Comparison of ENCODE assay signal across 10 cellular contexts in genomic region chr2:64212346-64212745, GRCh38.
DNase-seq lines count a peak whose midpoint lies in the region; ATAC-seq and TF ChIP-seq lines count a peak whose summit lies in the region.
"Had no signal": no experiment of that assay in that cellular context is flagged by ENCODE, and none has a peak within 500 bp of the region (broad histone marks: within the 10 kb centered on the region; RNA-seq: fewer than 3 reads in every experiment).

No MANE protein-coding gene starts in this region.

- H4K91ac ChIP-seq in H9 (ENCODE audit: insufficient read length, low read depth, low read length): no peak overlapping the region

- CTCF ChIA-PET in activated CD4-positive, alpha-beta memory T cell treated with anti-CD3 and anti-CD28 coated beads, Interleukin-2, amount 10 ng/mL, durations not matched to agents 7 days and 5 days (lab: Charles Lee): interaction anchor here (0.6 to 1.2 kb wide), 7 partner anchors 16 to 162 kb away, joined by 3 to 7 read pairs (median 3); no protein-coding TSS in a partner anchor

- H3K27ac Mint-ChIP-seq in activated CD4-positive, alpha-beta memory T cell treated with anti-CD3 and anti-CD28 coated beads, Interleukin-2, amount 10 ng/mL, durations not matched to agents 7 days and 5 days: peak overlapping the region; percentile 95
- H3K27ac Mint-ChIP-seq in H9: no peak overlapping the region

- H3K27ac ChIP-seq in H9 (ENCODE audit: insufficient read length, low read depth, low read length): no peak overlapping the region

- H4K8ac ChIP-seq in H9 (replicated peaks; ENCODE audit: insufficient read length, low read depth, low read length): no peak overlapping the region

- H3K4me2 ChIP-seq in H9 (ENCODE audit: insufficient read depth, insufficient read length, low read length): no peak overlapping the region

- H3K23me2 ChIP-seq in H9 (ENCODE audit: insufficient read length, low read depth, low read length, poor library complexity, severe bottlenecking): no peaks in the 10 kb centered on the region

- H3K9me3 Mint-ChIP-seq in activated CD4-positive, alpha-beta memory T cell treated with anti-CD3 and anti-CD28 coated beads, Interleukin-2, amount 10 ng/mL, durations not matched to agents 7 days and 5 days: no peaks in the 10 kb centered on the region
- no peaks in the 10 kb centered on the region for H3K9me3 Mint-ChIP-seq in H9

- peaks cover 16% of the 10 kb centered on the region for H3K36me3 Mint-ChIP-seq in activated CD4-positive, alpha-beta memory T cell treated with anti-CD3 and anti-CD28 coated beads, Interleukin-2, amount 10 ng/mL, durations not matched to agents 7 days and 5 days (ENCODE audit: low read depth)
- H3K36me3 Mint-ChIP-seq in H9 (ENCODE audit: insufficient read depth in 1 of 3, low read depth in 3 of 3): peaks cover 0 to 3% (median 2%) of the 10 kb centered on the region in 3 experiments; a peak in 4 of 7 replicates

- H4K20me1 ChIP-seq in H9 (ENCODE audit: control insufficient read depth, insufficient read depth, insufficient read length): no peaks in the 10 kb centered on the region

- H3K56ac ChIP-seq in H9 (ENCODE audit: insufficient read length, low read depth, low read length): no peak overlapping the region

- DNase-seq in AG09309 (ENCODE audit: low read depth) (peak; percentile 81), HS-5 (ENCODE audit: low read depth) (peak; percentile 70), iris pigment epithelial cell (ENCODE audit: low read depth) (peak; percentile 98), H9 (no peak), hepatic stellate cell (ENCODE audit: low spot score) (no peak)
- DNase-seq in activated CD4-positive, alpha-beta memory T cell treated with anti-CD3 and anti-CD28 coated beads, Interleukin-2, amount 10 ng/mL, durations not matched to agents 7 days and 5 days: peak; percentile 27
- DNase-seq: activated T-cell treated with anti-CD3 and anti-CD28 coated beads, Interleukin-2, amount 50 U/mL, for 1 hour; NCI-H748 treated with DMSO at 0.1 percent for 48 hours had no signal

- H3K4me1 ChIP-seq in H9 (ENCODE audit: insufficient read depth, low read length): peaks cover 5% of the 10 kb centered on the region

- H2BK120ac ChIP-seq in H9 (ENCODE audit: low read depth, low read length, poor library complexity, severe bottlenecking): no peak overlapping the region

- H2BK15ac ChIP-seq in H9 (ENCODE audit: low read depth, low read length): no peak overlapping the region

- no peak overlapping the region for H3K18ac ChIP-seq in H9 (ENCODE audit: insufficient read length, low read depth, low read length)

- no peak overlapping the region for H3K9ac ChIP-seq in H9 (ENCODE audit: extremely low read depth, insufficient read length, low read length)

- no peak overlapping the region for H3K23ac ChIP-seq in H9 (ENCODE audit: insufficient read length, low read depth, low read length)

- H3K27me3 ChIP-seq in H9 (ENCODE audit: insufficient read depth, low read length): no peaks in the 10 kb centered on the region

- no peak overlapping the region for H3T11ph ChIP-seq in H9 (ENCODE audit: low read length)

- H2BK12ac ChIP-seq in H9 (ENCODE audit: insufficient read length, low read depth, low read length): no peak overlapping the region

- H3K4me1 Mint-ChIP-seq in activated CD4-positive, alpha-beta memory T cell treated with anti-CD3 and anti-CD28 coated beads, Interleukin-2, amount 10 ng/mL, durations not matched to agents 7 days and 5 days: peaks cover 61% of the 10 kb centered on the region
- peaks cover 29% of the 10 kb centered on the region in 2 experiments for H3K4me1 Mint-ChIP-seq in H9

- no peak overlapping the region for H3K14ac ChIP-seq in H9 (ENCODE audit: insufficient read depth, low read length)

- no peak overlapping the region for H3K4me3 ChIP-seq in AG09309 (ENCODE audit: control insufficient read depth, low read depth, low read length)

- TF ChIP-seq CTCF in AG09309 (IDR thresholded peaks at IDR 0.05; ENCODE audit: control insufficient read depth, insufficient read depth, low read depth, low read length, missing control alignments): no peak
- TF ChIP-seq CTCF in H9 (conservative IDR thresholded peaks at IDR 0.05): no peak

- WGBS in H9 (ENCODE audit: extremely low coverage, insufficient read length, low lambda C conversion rate): no CpG with 5 or more reads among the region's 1 CpG

- H3K27me3 Mint-ChIP-seq in activated CD4-positive, alpha-beta memory T cell treated with anti-CD3 and anti-CD28 coated beads, Interleukin-2, amount 10 ng/mL, durations not matched to agents 7 days and 5 days: no peaks in the 10 kb centered on the region
- H3K27me3 Mint-ChIP-seq in H9 (ENCODE audit: low read depth): no peaks in the 10 kb centered on the region; the same call in 1 of the 2 replicates

- ATAC-seq in GM19463 (IDR thresholded peaks at IDR 0.05; ENCODE audit: unreplicated experiment) (no peak), HG02759 (IDR thresholded peaks at IDR 0.05; ENCODE audit: unreplicated experiment) (no peak)

- no peak overlapping the region for H2BK5ac ChIP-seq in H9 (ENCODE audit: insufficient read length, low read length)

- H3K9me3 ChIP-seq in H9 (ENCODE audit: control insufficient read depth, low read depth, low read length): no peaks in the 10 kb centered on the region

- H2AK5ac ChIP-seq in H9 (ENCODE audit: insufficient read length, low read length): no peak overlapping the region

- H3K4me3 Mint-ChIP-seq in activated CD4-positive, alpha-beta memory T cell treated with anti-CD3 and anti-CD28 coated beads, Interleukin-2, amount 10 ng/mL, durations not matched to agents 7 days and 5 days: no peak overlapping the region
- no peak overlapping the region for H3K4me3 Mint-ChIP-seq in H9

- POLR2A ChIA-PET in activated CD4-positive, alpha-beta memory T cell treated with anti-CD3 and anti-CD28 coated beads, Interleukin-2, amount 10 ng/mL, durations not matched to agents 7 days and 5 days (lab: Charles Lee): interaction anchor here (0.8 to 3.4 kb wide), 16 partner anchors 9 to 776 kb away, joined by 3 to 24 read pairs (median 3); partner anchors contain the start of gene UGP2

- no peaks in the 10 kb centered on the region for H3K79me2 ChIP-seq in H9 (ENCODE audit: insufficient read depth, low read length)

- H4K5ac ChIP-seq in H9 (ENCODE audit: insufficient read length, low read depth, low read length): no peak overlapping the region

- H2BK20ac ChIP-seq in H9 (ENCODE audit: low read depth, low read length, poor library complexity, severe bottlenecking): no peak overlapping the region

- no peaks in the 10 kb centered on the region for H3K79me1 ChIP-seq in H9 (ENCODE audit: insufficient read depth, low read depth, low read length, poor library complexity, severe bottlenecking)

- H2AFZ ChIP-seq in H9 (ENCODE audit: low read length): no peak overlapping the region

- no peak overlapping the region for H3K4ac ChIP-seq in H9 (ENCODE audit: low read depth, low read length)

Comparison
In these comparisons a context has a peak if more than half of its experiments do, and no peak if none do; other contexts are left out.
1. DNase-seq: peak in AG09309 (single experiment), HS-5 (single experiment), activated CD4-positive, alpha-beta memory T cell treated with anti-CD3 and anti-CD28 coated beads, Interleukin-2, amount 10 ng/mL, durations not matched to agents 7 days and 5 days (single experiment) and iris pigment epithelial cell (single experiment); none in H9 (single experiment) and hepatic stellate cell (single experiment).